Comparison of ENCODE assay signal across 21 cellular contexts in genomic region chr15:77225088-77225487, GRCh38.
DNase-seq lines count a peak whose midpoint lies in the region; ATAC-seq and TF ChIP-seq lines count a peak whose summit lies in the region.
"Had no signal": no experiment of that assay in that cellular context is flagged by ENCODE, and none has a peak within 500 bp of the region (broad histone marks: within the 10 kb centered on the region; RNA-seq: fewer than 3 reads in every experiment).

No MANE protein-coding gene starts in this region.

- no peaks in the 10 kb centered on the region for H3K9me3 Mint-ChIP-seq in stimulated activated naive CD8-positive, alpha-beta T cell treated with anti-CD3 and anti-CD28 coated beads, Interleukin-15, Interleukin-2, amounts not matched to agents 100 ng/mL and 50 ng/mL, for 24 hours
- H3K9me3 Mint-ChIP-seq: activated T-cell treated with anti-CD3 and anti-CD28 coated beads, Interleukin-2, amount 50 U/mL, for 4 hours; dendritic cell treated with granulocyte-macrophage colony-stimulating factor and Interleukin-4, amounts not matched to agents 40 ng/mL and 50 ng/mL, for 4 days; T-cell had no signal

- no peak overlapping the region for H3K27ac ChIP-seq in left lung
- H3K27ac ChIP-seq: KMS-11, stomach, transverse colon had no signal

- H3K4me1 ChIP-seq in left lung: peaks cover 7 to 17% of the 10 kb centered on the region in 2 donors

- peak overlapping the region; percentile 14 for H3K27ac Mint-ChIP-seq in stimulated activated naive CD8-positive, alpha-beta T cell treated with anti-CD3 and anti-CD28 coated beads, Interleukin-15, Interleukin-2, amounts not matched to agents 100 ng/mL and 50 ng/mL, for 24 hours
- H3K27ac Mint-ChIP-seq: activated CD4-positive, alpha-beta T cell treated with anti-CD3 and anti-CD28 coated beads for 36 hours; dendritic cell treated with granulocyte-macrophage colony-stimulating factor and Interleukin-4, amounts not matched to agents 40 ng/mL and 50 ng/mL, for 4 days had no signal

- intact Hi-C loops in left lung (cut with DNase I): no loop called here

- no peaks in the 10 kb centered on the region for H3K27me3 Mint-ChIP-seq in stimulated activated naive CD8-positive, alpha-beta T cell treated with anti-CD3 and anti-CD28 coated beads, Interleukin-15, Interleukin-2, amounts not matched to agents 100 ng/mL and 50 ng/mL, for 24 hours
- H3K27me3 Mint-ChIP-seq: activated CD4-positive, alpha-beta T cell treated with anti-CD3 and anti-CD28 coated beads for 36 hours; dendritic cell treated with granulocyte-macrophage colony-stimulating factor and Interleukin-4, amounts not matched to agents 40 ng/mL and 50 ng/mL, for 4 days; T-cell had no signal

- H3K36me3 Mint-ChIP-seq in stimulated activated naive CD8-positive, alpha-beta T cell treated with anti-CD3 and anti-CD28 coated beads, Interleukin-15, Interleukin-2, amounts not matched to agents 100 ng/mL and 50 ng/mL, for 24 hours (ENCODE audit: low read depth): no peaks in the 10 kb centered on the region
- H3K36me3 Mint-ChIP-seq: T-cell had no signal

- no peak for DNase-seq in stimulated activated naive CD8-positive, alpha-beta T cell treated with anti-CD3 and anti-CD28 coated beads, Interleukin-15, Interleukin-2, amounts not matched to agents 100 U/mL and 50 U/mL, for 24 hours
- DNase-seq in cardiac fibroblast (ENCODE audit: low read depth in 2 of 2) (peak; percentile 29 to 36), left lung (no peak), H7 (no peak), NCI-H774 (lab: John Stamatoyannopoulos, UW) (no peak)
- DNase-seq: activated CD4-positive, alpha-beta T cell treated with anti-CD3 and anti-CD28 coated beads for 36 hours; activated naive CD4-positive, alpha-beta T cell treated with Interleukin-2 at 50 U/mL for 16 hours; activated T-cell treated with anti-CD3 and anti-CD28 coated beads, Interleukin-2, amount 50 U/mL, for 4 hours; amygdala; NCI-H1092; NCI-H2029 treated with DMSO at 0.1 percent for 48 hours; PC-3; SIG-M5; stomach; T-cell; transverse colon had no signal

- no peak for TF ChIP-seq CTCF in cardiac fibroblast (IDR thresholded peaks at IDR 0.05; ENCODE audit: low read depth, low read length)
- TF ChIP-seq CTCF in left lung (IDR thresholded peaks at IDR 0.05): no peak

- H3K36me3 ChIP-seq in left lung (no peaks in the 10 kb centered on the region), H7 (replicated peaks; ENCODE audit: control insufficient read depth, insufficient read depth, low read length) (no peaks in the 10 kb centered on the region)
- H3K36me3 ChIP-seq: stomach, transverse colon had no signal

- H3K27me3 ChIP-seq in left lung (no peaks in the 10 kb centered on the region), H7 (ENCODE audit: control insufficient read depth, insufficient read depth, low read length) (no peaks in the 10 kb centered on the region)
- H3K27me3 ChIP-seq: stomach, transverse colon had no signal

- H3K9me3 ChIP-seq in left lung: no peaks in the 10 kb centered on the region
- H3K9me3 ChIP-seq: stomach, transverse colon had no signal

- peaks cover 17% of the 10 kb centered on the region for H3K4me1 Mint-ChIP-seq in stimulated activated naive CD8-positive, alpha-beta T cell treated with anti-CD3 and anti-CD28 coated beads, Interleukin-15, Interleukin-2, amounts not matched to agents 100 ng/mL and 50 ng/mL, for 24 hours (ENCODE audit: low read depth)

- no peak for ATAC-seq in stimulated activated naive CD8-positive, alpha-beta T cell treated with anti-CD3 and anti-CD28 coated beads, Interleukin-15, Interleukin-2, amounts not matched to agents 100 U/mL and 50 U/mL, for 24 hours
- ATAC-seq in left lung (peak; percentile 15), GM21528 (IDR thresholded peaks at IDR 0.05; ENCODE audit: low FRiP score, unreplicated experiment) (no peak), GM21737 (IDR thresholded peaks at IDR 0.05; ENCODE audit: unreplicated experiment) (no peak)
- ATAC-seq: activated CD4-positive, alpha-beta T cell treated with anti-CD3 and anti-CD28 coated beads for 36 hours; activated T-cell treated with anti-CD3 and anti-CD28 coated beads, Interleukin-2, amount 50 U/mL, for 4 hours; PC-3 had no signal

- H3K4me3 ChIP-seq in cardiac fibroblast (replicated peaks in 1 of 2; ENCODE audit: low read depth in 2 of 2, low read length in 2 of 2) (no peak overlapping the region), left lung (no peak overlapping the region), H7 (ENCODE audit: insufficient read depth, low read depth, low read length) (no peak overlapping the region)
- H3K4me3 ChIP-seq: stomach, transverse colon had no signal

- H3K4me3 Mint-ChIP-seq in stimulated activated naive CD8-positive, alpha-beta T cell treated with anti-CD3 and anti-CD28 coated beads, Interleukin-15, Interleukin-2, amounts not matched to agents 100 ng/mL and 50 ng/mL, for 24 hours: no peak overlapping the region
- H3K4me3 Mint-ChIP-seq: activated CD4-positive, alpha-beta T cell treated with anti-CD3 and anti-CD28 coated beads for 36 hours; activated T-cell treated with anti-CD3 and anti-CD28 coated beads, Interleukin-2, amount 50 U/mL, for 4 hours; dendritic cell treated with granulocyte-macrophage colony-stimulating factor and Interleukin-4, amounts not matched to agents 40 ng/mL and 50 ng/mL, for 4 days had no signal

Comparison
In these comparisons a context has a peak if more than half of its experiments do, and no peak if none do; other contexts are left out.
1. DNase-seq: peak in cardiac fibroblast (2 of 2); none in stimulated activated naive CD8-positive, alpha-beta T cell treated with anti-CD3 and anti-CD28 coated beads, Interleukin-15, Interleukin-2, amounts not matched to agents 100 U/mL and 50 U/mL, for 24 hours (single experiment), left lung (0 of 2), H7 (single experiment) and NCI-H774 (single experiment).